Comparison of ENCODE assay signal across 1 cellular context in genomic region chr19:19051478-19052213, GRCh38.
A peak's percentile ranks its signal among the peaks of the same experiment; 100 is the strongest.
TF ChIP-seq lines count a peak whose summit lies in the region.

No MANE protein-coding gene starts in this region.

TF ChIP-seq in liver, 16 proteins besides CTCF, POLR2A, EP300 and RAD21 (continued from another document):
- TF ChIP-seq ATF3 (IDR thresholded peaks at IDR 0.05) (peak; percentile 75), HNF4A (conservative IDR thresholded peaks at IDR 0.05) (peak; percentile 85 to 88), YY1 (IDR thresholded peaks at IDR 0.05) (peak; percentile 97), EGR1 (IDR thresholded peaks at IDR 0.05; ENCODE audit: low read depth in 2 of 2) (no peak), SP1 (IDR thresholded peaks at IDR 0.05) (peak; percentile 66), TAF1 (conservative IDR thresholded peaks at IDR 0.05) (no peak), GABPA (IDR thresholded peaks at IDR 0.05 in 1 of 2, conservative IDR thresholded peaks at IDR 0.05 in 1 of 2) (peak in 1 of 2 donors; percentile 64), FOXA2 (IDR thresholded peaks at IDR 0.05) (no peak), FOXA1 (IDR thresholded peaks at IDR 0.05) (no peak)
- TF ChIP-seq, protein P1, sequence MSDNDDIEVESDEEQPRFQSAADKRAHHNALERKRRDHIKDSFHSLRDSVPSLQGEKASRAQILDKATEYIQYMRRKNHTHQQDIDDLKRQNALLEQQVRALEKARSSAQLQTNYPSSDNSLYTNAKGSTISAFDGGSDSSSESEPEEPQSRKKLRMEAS (IDR thresholded peaks at IDR 0.05), result no peak
